In the genomic region with DNA sequence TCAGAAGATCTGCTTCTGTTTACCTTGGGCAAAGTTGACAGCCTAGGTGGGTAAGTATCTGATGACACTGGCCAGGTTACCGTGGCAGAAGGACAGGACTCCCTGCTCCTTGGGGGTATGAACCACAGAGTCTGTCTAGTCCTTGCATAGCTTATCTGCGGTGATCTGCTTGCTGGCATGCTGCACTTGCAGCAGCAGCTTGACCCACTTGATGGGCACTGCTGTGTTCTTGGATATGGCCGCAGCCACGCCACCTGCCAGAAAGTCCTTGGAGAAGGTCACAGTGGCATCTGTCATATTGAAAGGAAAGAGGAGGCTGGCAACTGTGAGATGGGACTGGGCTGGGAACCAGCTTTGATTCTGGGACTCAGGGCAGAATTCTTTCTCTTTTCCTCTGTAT, we compare ENCODE assay signal across 16 cellular contexts. TPM values are rescaled to one million over a fixed set of nuclear protein-coding genes. Genes with fewer than 3 reads are reported as not detected.
DNase-seq lines count a peak whose midpoint lies in the region; ATAC-seq and TF ChIP-seq lines count a peak whose summit lies in the region.
"Had no signal": no experiment of that assay in that cellular context is flagged by ENCODE, and none has a peak within 500 bp of the region (broad histone marks: within the 10 kb centered on the region; RNA-seq: fewer than 3 reads in every experiment).

No MANE protein-coding gene starts in this region.

- peaks cover 31 to 57% of the 10 kb centered on the region in 2 donors for H3K27me3 Mint-ChIP-seq in natural killer cell treated with Interleukin-12 subunit alpha and Interleukin-12 subunit beta and Interleukin-15 and Interleukin-18, amount 100 ng/mL, for 72 hours
- H3K27me3 Mint-ChIP-seq in natural killer cell (ENCODE audit: low read depth in 2 of 2) = peaks cover 25 to 44% of the 10 kb centered on the region in 2 donors

- no peak overlapping the region for H2BK5ac ChIP-seq in neuronal stem cell (ENCODE audit: low read length)

- no peak overlapping the region for H3K4me2 ChIP-seq in neuronal stem cell (ENCODE audit: insufficient read depth, low read length, poor library complexity, severe bottlenecking)
- H3K4me2 ChIP-seq: BLaER1 had no signal

- no CpG with 5 or more reads among the region's 4 CpGs for WGBS in neuronal stem cell (ENCODE audit: extremely low coverage in 2 of 2, insufficient read length in 2 of 2, insufficient replicate concordance in 1 of 2), 2 donors

- H3K9ac ChIP-seq in neuronal stem cell (ENCODE audit: low read depth, low read length, poor library complexity) = no peak overlapping the region
- H3K9ac ChIP-seq: BLaER1, GM23248 had no signal

- H3K27me3 ChIP-seq in neuronal stem cell (ENCODE audit: control insufficient read depth in 3 of 3, insufficient read depth in 3 of 3, low read depth in 1 of 3, low read length in 3 of 3) = peaks cover 0 to 11% (median 0%) of the 10 kb centered on the region in 3 experiments
- H3K27me3 ChIP-seq: BLaER1 had no signal

- no peak overlapping the region for H3K23ac ChIP-seq in neuronal stem cell (ENCODE audit: low read depth, low read length, poor library complexity)

- peaks cover 0 to 6% of the 10 kb centered on the region in 2 donors for H3K4me1 ChIP-seq in neuronal stem cell (ENCODE audit: control insufficient read depth in 2 of 2, insufficient read depth in 1 of 2, low read depth in 1 of 2, low read length in 2 of 2)
- H3K4me1 ChIP-seq: BLaER1 had no signal

- no peaks in the 10 kb centered on the region for H3K79me1 ChIP-seq in neuronal stem cell (ENCODE audit: low read depth, low read length)

- no peaks in the 10 kb centered on the region for H3K9me3 Mint-ChIP-seq in natural killer cell treated with Interleukin-12 subunit alpha and Interleukin-12 subunit beta and Interleukin-15 and Interleukin-18, amount 100 ng/mL, for 72 hours
- no peaks in the 10 kb centered on the region for H3K9me3 Mint-ChIP-seq in natural killer cell
- H3K9me3 Mint-ChIP-seq: CD4-positive, alpha-beta memory T cell; HFFc6 had no signal

- ATAC-seq in natural killer cell treated with Interleukin-12 subunit alpha and Interleukin-12 subunit beta and Interleukin-15 and Interleukin-18, amount 100 ng/mL, for 72 hours = peak; percentile 24 to 43
- no peak for ATAC-seq in natural killer cell
- ATAC-seq in GM19463 (IDR thresholded peaks at IDR 0.05; ENCODE audit: unreplicated experiment) = no peak
- no peak for ATAC-seq in HG03095 (IDR thresholded peaks at IDR 0.05; ENCODE audit: unreplicated experiment)
- ATAC-seq: GM12878, HCT116 had no signal

- no peaks in the 10 kb centered on the region for H3K36me3 Mint-ChIP-seq in natural killer cell treated with Interleukin-12 subunit alpha and Interleukin-12 subunit beta and Interleukin-15 and Interleukin-18, amount 100 ng/mL, for 72 hours
- H3K36me3 Mint-ChIP-seq in natural killer cell = no peaks in the 10 kb centered on the region
- H3K36me3 Mint-ChIP-seq: CD14-positive monocyte; CD4-positive, alpha-beta memory T cell had no signal

- H3K4me1 Mint-ChIP-seq in natural killer cell treated with Interleukin-12 subunit alpha and Interleukin-12 subunit beta and Interleukin-15 and Interleukin-18, amount 100 ng/mL, for 72 hours (ENCODE audit: low read depth in 2 of 2) = no peaks in the 10 kb centered on the region
- H3K4me1 Mint-ChIP-seq in natural killer cell = no peaks in the 10 kb centered on the region
- H3K4me1 Mint-ChIP-seq: CD14-positive monocyte; CD4-positive, alpha-beta memory T cell had no signal

- no peaks in the 10 kb centered on the region for H3K36me3 ChIP-seq in neuronal stem cell (replicated peaks in 1 of 2; ENCODE audit: control insufficient read depth in 2 of 2, insufficient read depth in 2 of 2, low read length in 2 of 2)
- H3K36me3 ChIP-seq: BLaER1 had no signal

- H2BK120ac ChIP-seq in neuronal stem cell (ENCODE audit: low read depth, low read length) = no peak overlapping the region

- no peak overlapping the region for H3K27ac ChIP-seq in neuronal stem cell (replicated peaks; ENCODE audit: low read length)
- H3K27ac ChIP-seq: BLaER1, GM23248 had no signal

- H2AK5ac ChIP-seq in neuronal stem cell (ENCODE audit: low read depth, low read length) = peak overlapping the region; percentile 22

- DNase-seq in natural killer cell treated with Interleukin-12 subunit alpha and Interleukin-12 subunit beta and Interleukin-15 and Interleukin-18, amount 100 ng/mL, for 72 hours (ENCODE audit: low spot score) = no peak
- DNase-seq in natural killer cell (no peak), cerebellar cortex (ENCODE audit: low spot score) (peak; percentile 83), neuronal stem cell (ENCODE audit: low spot score) (no peak), cortex of kidney (lab: John Stamatoyannopoulos, UW) (no peak)
- DNase-seq: 8988T; CD4-positive, alpha-beta memory T cell; DMS79 treated with DMSO at 0.1 percent for 48 hours; GM23248; HFFc6 had no signal

- H3K14ac ChIP-seq in neuronal stem cell (ENCODE audit: low read length) = no peak overlapping the region

- no peak overlapping the region for H3K4ac ChIP-seq in neuronal stem cell (ENCODE audit: low read length)

- H3K9me3 ChIP-seq in neuronal stem cell (replicated peaks in 1 of 2; ENCODE audit: control insufficient read depth in 2 of 2, insufficient read depth in 1 of 2, low read depth in 1 of 2, low read length in 2 of 2) = peaks cover 0 to 2% of the 10 kb centered on the region in 2 donors
- H3K9me3 ChIP-seq: BLaER1 had no signal

- no peak overlapping the region for H2BK12ac ChIP-seq in neuronal stem cell (ENCODE audit: low read length)

- H4K8ac ChIP-seq in neuronal stem cell (ENCODE audit: low read depth, low read length) = no peak overlapping the region

- no peak overlapping the region for H2AFZ ChIP-seq in neuronal stem cell (ENCODE audit: low read length)
- H2AFZ ChIP-seq: GM23248 had no signal

- H2BK15ac ChIP-seq in neuronal stem cell (ENCODE audit: low read length) = no peak overlapping the region

- no peak for TF ChIP-seq CTCF in natural killer cell (IDR thresholded peaks at IDR 0.05)

- H3K27ac Mint-ChIP-seq in natural killer cell treated with Interleukin-12 subunit alpha and Interleukin-12 subunit beta and Interleukin-15 and Interleukin-18, amount 100 ng/mL, for 72 hours = no peak overlapping the region
- H3K27ac Mint-ChIP-seq in natural killer cell = no peak overlapping the region
- H3K27ac Mint-ChIP-seq: CD14-positive monocyte; CD4-positive, alpha-beta memory T cell; HFFc6 had no signal

- H3K4me3 ChIP-seq in neuronal stem cell (ENCODE audit: low read length in 2 of 2) = no peak overlapping the region
- H3K4me3 ChIP-seq: BLaER1, GM12878, GM23248 had no signal

- peak overlapping the region; percentile 75 for H3K18ac ChIP-seq in neuronal stem cell (ENCODE audit: low read length)

- peak overlapping the region; percentile 88 for H4K91ac ChIP-seq in neuronal stem cell (ENCODE audit: low read depth, low read length, poor library complexity)

- no peak overlapping the region for H3K4me3 Mint-ChIP-seq in natural killer cell treated with Interleukin-12 subunit alpha and Interleukin-12 subunit beta and Interleukin-15 and Interleukin-18, amount 100 ng/mL, for 72 hours
- H3K4me3 Mint-ChIP-seq in natural killer cell = no peak overlapping the region
- H3K4me3 Mint-ChIP-seq: CD4-positive, alpha-beta memory T cell; HFFc6 had no signal

- intact Hi-C loops in natural killer cell (cut with micrococcal nuclease) = no loop called here

RNA-seq across cellular contexts. Expression of gene POC5, which starts 35.9 kb away (rescaled TPM):
- total RNA-seq in natural killer cell treated with Interleukin-12 subunit alpha and Interleukin-12 subunit beta and Interleukin-15 and Interleukin-18, amount 100 ng/mL, for 72 hours = 10 to 100 TPM; 21.4 to 22.4 TPM
- total RNA-seq in natural killer cell = 10 to 100 TPM; 12.4 to 16.6 (median 12.5) TPM
- 14.5 TPM for polyA plus RNA-seq in neuronal stem cell (2013, experiment 1 of 2)
- polyA plus RNA-seq in neuronal stem cell (2013, experiment 2 of 2) = 14.4 TPM

Comparison
In these comparisons a context has a peak if more than half of its experiments do, and no peak if none do; other contexts are left out.
1. ATAC-seq: peak in natural killer cell treated with Interleukin-12 subunit alpha and Interleukin-12 subunit beta and Interleukin-15 and Interleukin-18, amount 100 ng/mL, for 72 hours (2 of 2); none in natural killer cell (0 of 3), GM19463 (single experiment) and HG03095 (single experiment).